In genomic region chr18:34978533-34978893, GRCh38 we compare ENCODE assay signal across 8 cellular contexts.
DNase-seq lines count a peak whose midpoint lies in the region; ATAC-seq, FAIRE-seq and TF ChIP-seq lines count a peak whose summit lies in the region.

No MANE protein-coding gene starts in this region.

- TF ChIP-seq CTCF in ascending aorta (IDR thresholded peaks at IDR 0.05) (no peak), liver (IDR thresholded peaks at IDR 0.05; ENCODE audit: low read depth, low read length, missing input control) (no peak), tibial nerve (IDR thresholded peaks at IDR 0.05) (no peak)

- peak overlapping the region; percentile 89 to 94 for H3K4me3 Mint-ChIP-seq in activated T-cell treated with anti-CD3 and anti-CD28 coated beads, Interleukin-2, amount 50 U/mL, for 72 hours

- H3K27ac ChIP-seq in ascending aorta (peak overlapping the region; percentile 58 to 71), liver (ENCODE audit: low read depth in 1 of 2, low read length in 2 of 2) (peak overlapping the region; percentile 64 to 66), tibial nerve (peak overlapping the region in 3 of 4 donors; percentile 62 to 86 (median 64))

- under 1% methylated on average over 5 of the region's 5 CpGs for WGBS in liver
- WGBS in tibial nerve, 2 donors: 1% methylated on average over 5 of the region's 5 CpGs

- no peak for TF ChIP-seq POLR2A in tibial nerve (IDR thresholded peaks at IDR 0.05)
- TF ChIP-seq POLR2A in H54 (IDR thresholded peaks at IDR 0.05; ENCODE audit: low read depth, low read length): no peak

- DNase-seq in activated T-cell treated with anti-CD3 and anti-CD28 coated beads, Interleukin-2, amount 50 U/mL, for 72 hours: no peak
- DNase-seq in activated T-cell treated with anti-CD3 and anti-CD28 coated beads for 4 hours (no peak), ascending aorta (ENCODE audit: low spot score in 2 of 2) (no peak), tibial nerve (ENCODE audit: low spot score in 2 of 2) (no peak), H54 (ENCODE audit: insufficient read length, low spot score) (no peak), H4 (ENCODE audit: low spot score) (no peak), urothelium cell line (ENCODE audit: low spot score) (no peak)

- H3K27ac Mint-ChIP-seq in activated T-cell treated with anti-CD3 and anti-CD28 coated beads, Interleukin-2, amount 50 U/mL, for 72 hours: peak overlapping the region; percentile 76

- FAIRE-seq in H54 (lab: Jason Lieb, UNC) (no peak), urothelium cell line (lab: Jason Lieb, UNC) (no peak)

- H3K36me3 ChIP-seq in ascending aorta: no peaks in the 10 kb centered on the region
- H3K36me3 ChIP-seq in liver (ENCODE audit: control insufficient read depth in 4 of 4, insufficient read depth in 3 of 4, low read depth in 1 of 4, low read length in 3 of 4): no peaks in the 10 kb centered on the region
- no peaks in the 10 kb centered on the region for H3K36me3 ChIP-seq in tibial nerve

- H3K9ac ChIP-seq in liver (ENCODE audit: low read depth in 1 of 2, low read length in 2 of 2): peak overlapping the region; percentile 17 to 92

- peaks cover 24% of the 10 kb centered on the region for H3K27me3 Mint-ChIP-seq in activated T-cell treated with anti-CD3 and anti-CD28 coated beads, Interleukin-2, amount 50 U/mL, for 72 hours (ENCODE audit: low read depth)

- H3K4me3 ChIP-seq in ascending aorta (peak overlapping the region; percentile 81 to 94), liver (ENCODE audit: low read depth in 1 of 3, low read length in 3 of 3) (peak overlapping the region; percentile 71 to 96 (median 92)), tibial nerve (peak overlapping the region; percentile 66 to 91 (median 75))

- H3K4me1 Mint-ChIP-seq in activated T-cell treated with anti-CD3 and anti-CD28 coated beads, Interleukin-2, amount 50 U/mL, for 72 hours (ENCODE audit: low read depth): peaks cover 27% of the 10 kb centered on the region

- H3K9me3 ChIP-seq in ascending aorta (no peaks in the 10 kb centered on the region), liver (ENCODE audit: control insufficient read depth in 4 of 4, low read length in 3 of 4) (no peaks in the 10 kb centered on the region), tibial nerve (no peaks in the 10 kb centered on the region)

- H3K4me1 ChIP-seq in ascending aorta (peaks cover 0 to 5% of the 10 kb centered on the region in 2 donors), liver (ENCODE audit: control insufficient read depth in 4 of 4, insufficient read depth in 4 of 4, low read length in 3 of 4) (peaks cover 5 to 27% (median 23%) of the 10 kb centered on the region in 4 donors), tibial nerve (peaks cover 0 to 24% (median 2%) of the 10 kb centered on the region in 4 donors)

- no peak for ATAC-seq in activated T-cell treated with anti-CD3 and anti-CD28 coated beads, Interleukin-2, amount 50 U/mL, for 72 hours (replicated peaks in 1 of 2)

- no peaks in the 10 kb centered on the region for H3K9me3 Mint-ChIP-seq in activated T-cell treated with anti-CD3 and anti-CD28 coated beads, Interleukin-2, amount 50 U/mL, for 72 hours

- no peak for TF ChIP-seq RAD21 in liver (IDR thresholded peaks at IDR 0.05)

- peaks cover 0 to 2% of the 10 kb centered on the region in 2 donors for H3K36me3 Mint-ChIP-seq in activated T-cell treated with anti-CD3 and anti-CD28 coated beads, Interleukin-2, amount 50 U/mL, for 72 hours (ENCODE audit: insufficient read depth in 2 of 2)

- intact Hi-C loops in ascending aorta (cut with DNase I): loop anchor here (2.0 to 5.0 kb wide), 4 partner anchors 62 to 321 kb away; partner anchors contain the start of gene MAPRE2

- H3K27me3 ChIP-seq in ascending aorta (no peaks in the 10 kb centered on the region), liver (ENCODE audit: control insufficient read depth in 4 of 4, insufficient read depth in 4 of 4, low read length in 3 of 4) (no peaks in the 10 kb centered on the region), tibial nerve (no peaks in the 10 kb centered on the region)

- no peak for TF ChIP-seq EP300 in tibial nerve (IDR thresholded peaks at IDR 0.05)

TF ChIP-seq in liver, 16 proteins besides CTCF, POLR2A, EP300 and RAD21:
- no peak for TF ChIP-seq MAX (IDR thresholded peaks at IDR 0.05)
- no peak for TF ChIP-seq FOXA2 (IDR thresholded peaks at IDR 0.05)
- no peak for TF ChIP-seq TAF1 (conservative IDR thresholded peaks at IDR 0.05)
- TF ChIP-seq ZBTB33 (IDR thresholded peaks at IDR 0.05): no peak
- no peak for TF ChIP-seq GABPA (IDR thresholded peaks at IDR 0.05 in 1 of 2, conservative IDR thresholded peaks at IDR 0.05 in 1 of 2)
- TF ChIP-seq YY1 (IDR thresholded peaks at IDR 0.05): no peak
- TF ChIP-seq EGR1 (IDR thresholded peaks at IDR 0.05; ENCODE audit: low read depth in 2 of 2): no peak
- TF ChIP-seq HNF4A (conservative IDR thresholded peaks at IDR 0.05): no peak
- TF ChIP-seq FOXA1 (IDR thresholded peaks at IDR 0.05): no peak
- TF ChIP-seq RXRA (IDR thresholded peaks at IDR 0.05): no peak
- TF ChIP-seq NR2F2 (IDR thresholded peaks at IDR 0.05): no peak
- no peak for TF ChIP-seq REST (IDR thresholded peaks at IDR 0.05)
- no peak for TF ChIP-seq ATF3 (IDR thresholded peaks at IDR 0.05)
- TF ChIP-seq HNF4G (IDR thresholded peaks at IDR 0.05): no peak
- TF ChIP-seq JUND (IDR thresholded peaks at IDR 0.05): no peak
- no peak for TF ChIP-seq SP1 (IDR thresholded peaks at IDR 0.05)
TF ChIP-seq in liver: peak in this region for 0.
